Comparison of ENCODE assay signal across 9 cellular contexts in genomic region chr1:154157520-154158306, GRCh38. TPM values are rescaled to one million over a fixed set of nuclear protein-coding genes. Genes with fewer than 3 reads are reported as not detected.
DNase-seq lines count a peak whose midpoint lies in the region; ATAC-seq and TF ChIP-seq lines count a peak whose summit lies in the region.
"Had no signal": no experiment of that assay in that cellular context is flagged by ENCODE, and none has a peak within 500 bp of the region (broad histone marks: within the 10 kb centered on the region; RNA-seq: fewer than 3 reads in every experiment).

No MANE protein-coding gene starts in this region.

- H3K4me3 Mint-ChIP-seq in T-helper 17 cell = peak overlapping the region; percentile 86

- DNase-seq in T-helper 17 cell (peak; percentile 22 to 50 (median 47)), omental fat pad (ENCODE audit: low spot score) (no peak), BE2C (no peak), RKO (ENCODE audit: low spot score) (no peak), occipital lobe (lab: John Stamatoyannopoulos, UW) (no peak)

- no peak overlapping the region for H3K4me3 ChIP-seq in BE2C (ENCODE audit: low read depth, low read length)

- peaks cover 39% of the 10 kb centered on the region for H3K4me1 Mint-ChIP-seq in T-helper 17 cell

- H3K36me3 ChIP-seq in BE2C = peaks cover 65% of the 10 kb centered on the region

- peak; percentile 78 for ATAC-seq in GM18858 (IDR thresholded peaks at IDR 0.05; ENCODE audit: unreplicated experiment)
- peak; percentile 83 for ATAC-seq in HG03025 (IDR thresholded peaks at IDR 0.05; ENCODE audit: low FRiP score, unreplicated experiment)
- ATAC-seq in T-helper 17 cell = peak; percentile 99
- ATAC-seq in omental fat pad (ENCODE audit: low FRiP score) = peak; percentile 57

- H3K27ac Mint-ChIP-seq in T-helper 17 cell = peak overlapping the region; percentile 94

- no peaks in the 10 kb centered on the region for H3K4me1 ChIP-seq in BE2C

- no peaks in the 10 kb centered on the region for H3K27me3 Mint-ChIP-seq in T-helper 17 cell

- no peak for TF ChIP-seq CTCF in omental fat pad (IDR thresholded peaks at IDR 0.05)
- no peak for TF ChIP-seq CTCF in BE2C (IDR thresholded peaks at IDR 0.05; ENCODE audit: low read depth, low read length)

- H3K36me3 Mint-ChIP-seq in T-helper 17 cell (ENCODE audit: low read depth) = peaks cover 3% of the 10 kb centered on the region

- peak overlapping the region; percentile 55 for H3K27ac ChIP-seq in angular gyrus (ENCODE audit: low read depth, low read length)

- H3K9me3 ChIP-seq in T-helper 17 cell (ENCODE audit: control insufficient read depth, low read length, poor library complexity, severe bottlenecking) (no peaks in the 10 kb centered on the region), BE2C (no peaks in the 10 kb centered on the region)

- H3K27me3 ChIP-seq in BE2C = no peaks in the 10 kb centered on the region

RNA-seq across cellular contexts. Expression of gene NUP210L, which starts 2.8 kb away (rescaled TPM):
- total RNA-seq in T-helper 17 cell (under 1 TPM in 1 of 2 donors, not detected in 1; 0.07 TPM), omental fat pad (under 1 TPM in 3 of 4 donors, not detected in 1; 0.06 to 0.12 (median 0.09) TPM), occipital lobe (under 0.01 TPM)
- polyA plus RNA-seq in BE2C (2012; ENCODE audit: insufficient read depth, insufficient read length, low read depth) = not detected
- total RNA-seq: RPMI7951 had no signal

RNA-seq across cellular contexts. Expression of gene TPM3, which starts 34.2 kb away (rescaled TPM):
- total RNA-seq in T-helper 17 cell = 100 to 1,000 TPM; 386 to 391 TPM
- 100 to 1,000 TPM; 285 to 611 (median 352) TPM for total RNA-seq in omental fat pad
- polyA plus RNA-seq in BE2C (2012; ENCODE audit: insufficient read depth, insufficient read length, low read depth) = 577 TPM
- 208 TPM for total RNA-seq in occipital lobe

RNA-seq across cellular contexts. Expression of gene CFAP141, which starts 48.4 kb away (rescaled TPM):
- total RNA-seq in T-helper 17 cell (not detected), omental fat pad (not detected), occipital lobe (not detected)
- not detected for polyA plus RNA-seq in BE2C (2012; ENCODE audit: insufficient read depth, insufficient read length, low read depth)
- total RNA-seq: RPMI7951 had no signal

Comparison
In these comparisons a context has a peak if more than half of its experiments do, and no peak if none do; other contexts are left out.
1. DNase-seq: peak in T-helper 17 cell (3 of 3); none in omental fat pad (single experiment), BE2C (single experiment), RKO (single experiment) and occipital lobe (single experiment).
2. Peak in every context shown above with its lines, with median percentiles within 50 percentile points of each other: ATAC-seq.